In genomic region chr1:224373008-224373590, GRCh38 we compare ENCODE assay signal across 1 cellular context.
TF ChIP-seq lines count a peak whose summit lies in the region.

No MANE protein-coding gene starts in this region.

TF ChIP-seq in GM23338, 12 proteins besides CTCF, POLR2A, EP300 and RAD21 (continued from another document):
- no peak for TF ChIP-seq REST (IDR thresholded peaks at IDR 0.05; ENCODE audit: unreplicated experiment)
- no peak for TF ChIP-seq POLR2AphosphoS5 (IDR thresholded peaks at IDR 0.05; ENCODE audit: low read depth)
- no peak for TF ChIP-seq NANOG (IDR thresholded peaks at IDR 0.05; ENCODE audit: borderline replicate concordance)
- no peak for TF ChIP-seq EZH2phosphoT487 (IDR thresholded peaks at IDR 0.05; ENCODE audit: unreplicated experiment)
- no peak for TF ChIP-seq ZNF462 (CRISPR knock-in tag; IDR thresholded peaks at IDR 0.05)
TF ChIP-seq in GM23338: peak in this region for 0.
